8 cellular contexts compared by ENCODE assay signal in the genomic region with DNA sequence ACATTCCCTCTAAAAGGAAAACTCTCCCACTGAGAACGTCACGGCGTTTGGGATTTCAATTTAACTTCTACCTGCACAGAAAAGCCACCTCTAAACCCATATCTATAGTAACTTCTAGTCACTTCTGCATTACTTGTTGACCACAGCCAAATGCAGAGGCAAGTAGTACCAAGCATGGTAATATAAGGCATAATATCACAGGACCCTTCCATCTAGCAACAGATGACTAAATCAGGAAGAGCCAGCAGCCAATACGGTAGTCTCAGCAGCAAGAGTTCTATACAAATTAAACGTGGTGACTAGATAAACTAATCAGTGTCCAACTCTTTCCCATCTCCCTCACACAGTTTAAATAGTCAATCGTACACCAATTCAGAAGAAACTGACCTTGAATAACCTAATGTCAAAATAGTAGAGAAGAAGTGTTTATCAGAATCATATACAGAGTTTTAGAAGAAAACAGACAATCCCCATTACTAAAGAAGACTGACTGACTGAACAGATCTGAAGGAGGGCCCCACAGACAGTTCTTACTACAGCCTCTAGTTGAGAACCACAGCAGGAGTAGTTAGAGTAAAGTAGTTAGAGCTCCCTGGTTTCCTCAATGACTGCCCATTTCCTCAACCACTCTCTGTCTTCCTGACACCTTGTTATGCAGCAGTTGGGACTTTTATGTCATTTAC. TPM values are rescaled to one million over a fixed set of nuclear protein-coding genes. Genes with fewer than 3 reads are reported as not detected.
DNase-seq lines count a peak whose midpoint lies in the region; ATAC-seq and TF ChIP-seq lines count a peak whose summit lies in the region.

No MANE protein-coding gene starts in this region.

- no peak overlapping the region for H3K4me3 ChIP-seq in SK-N-SH (ENCODE audit: low read depth in 2 of 2, low read length in 1 of 2)
- no peak overlapping the region for H3K4me3 ChIP-seq in gastroesophageal sphincter

- POLR2A ChIA-PET in SK-N-SH (lab: Yijun Ruan, JAX): no interaction called here

- H3K79me2 ChIP-seq in SK-N-SH (ENCODE audit: insufficient read depth): peaks cover 100% of the 10 kb centered on the region

- no peak for TF ChIP-seq CTCF in SK-N-SH (IDR thresholded peaks at IDR 0.05)
- no peak for TF ChIP-seq CTCF in gastroesophageal sphincter (IDR thresholded peaks at IDR 0.05)

- no peaks in the 10 kb centered on the region; a peak in 1 of 4 replicates for H3K4me1 ChIP-seq in SK-N-SH (ENCODE audit: control insufficient read depth in 1 of 2, insufficient read depth in 2 of 2, low read depth in 1 of 2, low read length in 1 of 2)
- H3K4me1 ChIP-seq in gastroesophageal sphincter: peaks cover 0 to 17% (median 0%) of the 10 kb centered on the region in 3 donors

- H3K27ac ChIP-seq in SK-N-SH (ENCODE audit: low read depth in 2 of 2, low read length in 1 of 2) (peak overlapping the region in 1 of 2 experiments; percentile 38; a peak in 1 of 4 replicates), gastroesophageal sphincter (no peak overlapping the region)

- no peak for TF ChIP-seq POLR2A in gastroesophageal sphincter (IDR thresholded peaks at IDR 0.05)

- H3K4me2 ChIP-seq in SK-N-SH: no peak overlapping the region

- intact Hi-C loops in left cardiac atrium (cut with DNase I): no loop called here

- no peak overlapping the region for H3K9ac ChIP-seq in SK-N-SH

- ATAC-seq in HG03103 (IDR thresholded peaks at IDR 0.05; ENCODE audit: low read depth, unreplicated experiment) (peak; percentile 97), left cardiac atrium (peak; percentile 79 to 82), gastroesophageal sphincter (no peak)

- TF ChIP-seq RAD21 in SK-N-SH (IDR thresholded peaks at IDR 0.05; ENCODE audit: low read length): no peak

- no peaks in the 10 kb centered on the region for H3K9me2 ChIP-seq in SK-N-SH

- WGBS in SK-N-SH (ENCODE audit: low lambda C conversion rate): 73% methylated on average over 6 of the region's 6 CpGs
- WGBS in gastroesophageal sphincter (ENCODE audit: low coverage in 1 of 2), 2 donors: 53 to 61% methylated on average over 4 to 6 of the region's 6 CpGs

- no peaks in the 10 kb centered on the region for H3K27me3 ChIP-seq in SK-N-SH (ENCODE audit: insufficient read depth)
- no peaks in the 10 kb centered on the region for H3K27me3 ChIP-seq in gastroesophageal sphincter

- H3K9me3 ChIP-seq in SK-N-SH (no peaks in the 10 kb centered on the region), gastroesophageal sphincter (no peaks in the 10 kb centered on the region)

- H4K20me1 ChIP-seq in SK-N-SH (ENCODE audit: insufficient read depth): peaks cover 74% of the 10 kb centered on the region

- TF ChIP-seq EP300 in SK-N-SH (IDR thresholded peaks at IDR 0.05; ENCODE audit: borderline replicate concordance in 1 of 2, low read depth in 1 of 2, low read length in 1 of 2) (no peak), gastroesophageal sphincter (IDR thresholded peaks at IDR 0.05) (no peak)

- H3F3A ChIP-seq in SK-N-SH (replicated peaks; ENCODE audit: insufficient read depth): peaks cover 11% of the 10 kb centered on the region

- H3K36me3 ChIP-seq in SK-N-SH (replicated peaks in 1 of 2; ENCODE audit: control insufficient read depth in 1 of 2, insufficient read depth in 2 of 2, low read length in 1 of 2) (no peaks in the 10 kb centered on the region), gastroesophageal sphincter (no peaks in the 10 kb centered on the region)

- CTCF ChIA-PET in SK-N-SH (lab: Yijun Ruan, JAX): interaction anchor here (1.0 to 1.5 kb wide), 2 partner anchors 10 to 28 kb away, joined by 3 read pairs; no protein-coding TSS in a partner anchor

- peak; percentile 67 for DNase-seq in DMS 273 treated with DMSO at 0.1 percent for 48 hours (lab: John Stamatoyannopoulos, UW)
- peak; percentile 38 for DNase-seq in GM19240 (ENCODE audit: insufficient read length, low spot score)
- no peak for DNase-seq in SK-N-SH
- DNase-seq in left cardiac atrium: no peak
- no peak for DNase-seq in HPDE6-E6E7 (ENCODE audit: extremely low spot score)
- DNase-seq in activated CD8-positive, alpha-beta memory T cell treated with anti-CD3 and anti-CD28 coated beads, Interleukin-2, amount 50 U/mL, for 48 hours: no peak

- H2AFZ ChIP-seq in SK-N-SH (ENCODE audit: low read depth): no peak overlapping the region

TF ChIP-seq in SK-N-SH, 30 proteins besides CTCF, POLR2A, EP300 and RAD21:
- TF ChIP-seq RFX5 (IDR thresholded peaks at IDR 0.05; ENCODE audit: low read length) (peak; percentile 99), ELF1 (IDR thresholded peaks at IDR 0.05) (no peak; the same call in 1 of the 2 replicates)

RNA-seq across cellular contexts. Expression of gene MEMO1, which starts 30.0 kb away (rescaled TPM):
- polyA plus RNA-seq in SK-N-SH (2012; rRNA removed): 54.3 and 66.7 TPM in 2 replicates
- 64.9 TPM in 2 replicates for polyA plus RNA-seq in SK-N-SH (2012; cell fraction: cytosol; rRNA removed)
- 27.5 and 56.0 TPM in 2 replicates for polyA plus RNA-seq in SK-N-SH (2012; cell fraction: nucleus; rRNA removed)
- total RNA-seq in left cardiac atrium (10 to 100 TPM; 33.1 to 37.5 TPM), gastroesophageal sphincter (10 to 100 TPM; 24.4 to 42.2 (median 30.9) TPM)

RNA-seq across cellular contexts. Expression of gene DPY30, which starts 58.8 kb away (rescaled TPM):
- polyA plus RNA-seq in SK-N-SH (2012; rRNA removed): 130 and 155 TPM in 2 replicates
- 174 and 220 TPM in 2 replicates for polyA plus RNA-seq in SK-N-SH (2012; cell fraction: cytosol; rRNA removed)
- 35.9 and 39.7 TPM in 2 replicates for polyA plus RNA-seq in SK-N-SH (2012; cell fraction: nucleus; rRNA removed)
- total RNA-seq in left cardiac atrium: 10 to 100 TPM; 37.3 to 39.9 TPM
- total RNA-seq in gastroesophageal sphincter: 10 to 100 TPM; 53.4 to 88.1 (median 70.2) TPM

Comparison
In these comparisons a context has a peak if more than half of its experiments do, and no peak if none do; other contexts are left out.
1. DNase-seq: peak in DMS 273 treated with DMSO at 0.1 percent for 48 hours (single experiment) and GM19240 (single experiment); none in SK-N-SH (single experiment), left cardiac atrium (single experiment), HPDE6-E6E7 (single experiment) and activated CD8-positive, alpha-beta memory T cell treated with anti-CD3 and anti-CD28 coated beads, Interleukin-2, amount 50 U/mL, for 48 hours (single experiment).